Comparison of ENCODE assay signal across 23 cellular contexts in genomic region chr11:47052165-47052564, GRCh38.
"Had no signal": no experiment of that assay in that cellular context is flagged by ENCODE, and none has a peak within 500 bp of the region (broad histone marks: within the 10 kb centered on the region; RNA-seq: fewer than 3 reads in every experiment).

No MANE protein-coding gene starts in this region.

- H3K36me3 ChIP-seq: prostate gland, right lobe of liver, thoracic aorta, transverse colon had no signal

- H3K4me1 ChIP-seq: parathyroid adenoma, prostate gland, right lobe of liver, transverse colon had no signal

- H3K9me3 Mint-ChIP-seq: stimulated activated naive B cell treated with anti-CD40 and anti-IgM and Interleukin-4, amounts not matched to agents 10 μg/mL and 1 μg/mL and 100 μg/mL, for 72 hours; stimulated activated naive CD8-positive, alpha-beta T cell treated with anti-CD3 and anti-CD28 coated beads, Interleukin-15, amount 100 ng/mL, for 72 hours had no signal

- H3K27ac ChIP-seq: parathyroid adenoma, prostate gland, right lobe of liver, skin epidermis, thoracic aorta had no signal

- H3K27me3 Mint-ChIP-seq: naive B cell; stimulated activated naive B cell treated with anti-CD40 and anti-IgM and Interleukin-4, amounts not matched to agents 10 μg/mL and 1 μg/mL and 100 μg/mL, for 72 hours; stimulated activated naive CD8-positive, alpha-beta T cell treated with anti-CD3 and anti-CD28 coated beads, Interleukin-15, amount 100 ng/mL, for 72 hours had no signal

- FAIRE-seq: endometrium had no signal

- H2AFZ ChIP-seq: parathyroid adenoma had no signal

- H3K4me3 ChIP-seq: prostate gland, right lobe of liver, skin epidermis, thoracic aorta, transverse colon had no signal

- DNase-seq: central memory CD4-positive, alpha-beta T cell; cortex of kidney; effector memory CD4-positive, alpha-beta T cell; foreskin fibroblast; head of caudate nucleus; hippocampal formation; mammary epithelial cell; naive B cell; occipital lobe; right lobe of liver; stimulated activated CD4-positive, alpha-beta T cell treated with anti-CD3 and anti-CD28 coated beads, Interleukin-2, amount 100 ng/mL, for 24 hours; stimulated activated CD4-positive, alpha-beta T cell treated with anti-CD3 and anti-CD28 coated beads, Interleukin-4, amount 100 ng/mL, for 4 hours; stimulated activated naive B cell treated with anti-CD40 and anti-IgM and Interleukin-4, amounts not matched to agents 10 μg/mL and 1 μg/mL and 100 μg/mL, for 72 hours; stimulated activated naive CD8-positive, alpha-beta T cell treated with anti-CD3 and anti-CD28 coated beads, Interleukin-15, amount 100 ng/mL, for 72 hours; substantia nigra; transverse colon had no signal

- H3K79me2 ChIP-seq: parathyroid adenoma had no signal

- H3K9me3 ChIP-seq: prostate gland, right lobe of liver, thoracic aorta, transverse colon had no signal

- H3K27me3 ChIP-seq: right lobe of liver, transverse colon had no signal

- H3K27ac Mint-ChIP-seq: nephron; stimulated activated naive B cell treated with anti-CD40 and anti-IgM and Interleukin-4, amounts not matched to agents 10 μg/mL and 1 μg/mL and 100 μg/mL, for 72 hours had no signal

- H3K4me3 Mint-ChIP-seq: nephron; stimulated activated naive B cell treated with anti-CD40 and anti-IgM and Interleukin-4, amounts not matched to agents 10 μg/mL and 1 μg/mL and 100 μg/mL, for 72 hours; stimulated activated naive CD8-positive, alpha-beta T cell treated with anti-CD3 and anti-CD28 coated beads, Interleukin-15, amount 100 ng/mL, for 72 hours had no signal

- H3K4me1 Mint-ChIP-seq: stimulated activated naive CD8-positive, alpha-beta T cell treated with anti-CD3 and anti-CD28 coated beads, Interleukin-15, amount 100 ng/mL, for 72 hours had no signal

- ATAC-seq: esophagus mucosa; right lobe of liver; stimulated activated naive B cell treated with anti-CD40 and anti-IgM and Interleukin-4, amounts not matched to agents 10 μg/mL and 1 μg/mL and 100 μg/mL, for 72 hours; stimulated activated naive CD8-positive, alpha-beta T cell treated with anti-CD3 and anti-CD28 coated beads, Interleukin-15, amount 100 ng/mL, for 72 hours had no signal

- H3K9ac ChIP-seq: parathyroid adenoma had no signal
